8 cellular contexts compared by ENCODE assay signal in the genomic region with DNA sequence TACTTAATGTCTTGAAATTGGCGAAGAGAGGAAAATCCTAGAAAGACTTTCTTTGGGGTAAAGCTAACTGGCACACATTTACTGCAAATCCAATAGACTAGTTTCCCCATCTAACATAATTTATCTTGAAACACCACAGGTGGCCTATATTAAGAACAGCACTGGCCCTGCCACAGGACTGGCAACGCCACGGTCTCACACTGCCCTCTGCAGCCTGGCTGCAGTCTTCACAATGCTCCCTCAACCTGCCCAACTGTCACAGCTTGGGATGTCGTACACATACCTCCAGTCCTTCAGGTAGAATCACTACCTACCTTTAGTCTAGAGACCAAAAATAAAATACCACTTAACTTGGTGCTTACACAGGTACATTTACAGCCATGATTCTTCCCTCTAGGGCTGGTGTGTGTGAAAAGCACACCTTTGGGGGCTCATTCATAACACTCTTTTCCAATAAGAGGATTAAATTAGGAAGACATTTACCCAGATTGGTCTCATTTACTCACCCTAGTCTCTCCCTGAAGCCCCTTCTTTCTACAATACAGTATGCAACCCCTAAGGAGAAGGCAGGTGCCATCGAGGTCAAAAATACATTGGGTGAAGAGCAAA.
DNase-seq lines count a peak whose midpoint lies in the region; ATAC-seq, FAIRE-seq and TF ChIP-seq lines count a peak whose summit lies in the region.

No MANE protein-coding gene starts in this region.

- POLR2A ChIA-PET in BJ (lab: Charles Lee), result no interaction called here

- no peak overlapping the region for H3K4me2 ChIP-seq in astrocyte (ENCODE audit: low read length)
- H3K4me2 ChIP-seq in hepatocyte, result no peak overlapping the region

- H3K36me3 Mint-ChIP-seq in astrocyte (ENCODE audit: low read depth, unreplicated experiment), result no peaks in the 10 kb centered on the region

- H3K79me2 ChIP-seq in astrocyte (ENCODE audit: insufficient read depth, low read length), result no peaks in the 10 kb centered on the region
- no peaks in the 10 kb centered on the region for H3K79me2 ChIP-seq in hepatocyte

- no peak overlapping the region for H2AFZ ChIP-seq in astrocyte (ENCODE audit: low read depth, low read length)
- H2AFZ ChIP-seq in hepatocyte, result no peak overlapping the region

- H3K9ac ChIP-seq in astrocyte (ENCODE audit: low read length), result no peak overlapping the region

- H3K36me3 ChIP-seq in BJ (ENCODE audit: control insufficient read depth, insufficient read depth, low read length) (no peaks in the 10 kb centered on the region), astrocyte (ENCODE audit: insufficient read depth, low read length) (no peaks in the 10 kb centered on the region), hepatocyte (replicated peaks; ENCODE audit: insufficient read depth, low read depth) (no peaks in the 10 kb centered on the region)

- intact Hi-C loops in sciatic nerve (cut with DNase I), result no loop called here

- H3K9me3 ChIP-seq in astrocyte (ENCODE audit: insufficient read depth, low read depth, low read length) (no peaks in the 10 kb centered on the region), hepatocyte (ENCODE audit: low read depth) (no peaks in the 10 kb centered on the region)

- H3K27me3 Mint-ChIP-seq in astrocyte (ENCODE audit: low read depth, unreplicated experiment), result peaks cover 22% of the 10 kb centered on the region

- H4K20me1 ChIP-seq in astrocyte (ENCODE audit: insufficient read depth, low read length), result no peaks in the 10 kb centered on the region
- H4K20me1 ChIP-seq in hepatocyte (ENCODE audit: insufficient read depth, poor library complexity, severe bottlenecking), result no peaks in the 10 kb centered on the region

- no peak overlapping the region for H3K27ac ChIP-seq in astrocyte (ENCODE audit: low read depth, low read length)
- H3K27ac ChIP-seq in hepatocyte, result no peak overlapping the region

- no peaks in the 10 kb centered on the region for H3K4me1 Mint-ChIP-seq in astrocyte (ENCODE audit: low read depth, unreplicated experiment)

- no peaks in the 10 kb centered on the region for H3K9me2 ChIP-seq in hepatocyte (replicated peaks; ENCODE audit: insufficient read depth)

- DNase-seq in BJ (ENCODE audit: low read depth), result no peak
- peak; percentile 55 to 89 for DNase-seq in NCI-H526 (lab: John Stamatoyannopoulos, UW)
- DNase-seq in astrocyte (ENCODE audit: low read depth), result peak; percentile 50
- DNase-seq in hepatocyte (ENCODE audit: low spot score), result peak; percentile 86
- DNase-seq in sciatic nerve (ENCODE audit: low spot score), result peak; percentile 71
- no peak for DNase-seq in foreskin melanocyte

- no peaks in the 10 kb centered on the region for H3K9me3 Mint-ChIP-seq in astrocyte (ENCODE audit: unreplicated experiment)

- no peaks in the 10 kb centered on the region for H3K27me3 ChIP-seq in BJ (ENCODE audit: control insufficient read depth, insufficient read depth, low read length)
- H3K27me3 ChIP-seq in astrocyte (ENCODE audit: insufficient read depth, low read length), result no peaks in the 10 kb centered on the region
- no peaks in the 10 kb centered on the region for H3K27me3 ChIP-seq in hepatocyte

- ATAC-seq in GM18861 (IDR thresholded peaks at IDR 0.05; ENCODE audit: unreplicated experiment) (peak; percentile 85), HG03342 (IDR thresholded peaks at IDR 0.05; ENCODE audit: unreplicated experiment) (peak; percentile 72), sciatic nerve (peak; percentile 94)

- 41% methylated on average over 5 of the region's 5 CpGs for WGBS in hepatocyte (ENCODE audit: low lambda C conversion rate, missing lambda C conversion rate)

- H3K4me3 ChIP-seq in BJ (ENCODE audit: low read depth, low read length) (no peak overlapping the region), astrocyte (ENCODE audit: insufficient read depth, low read depth, low read length) (no peak overlapping the region), hepatocyte (no peak overlapping the region)

- no peak overlapping the region for H3K4me3 Mint-ChIP-seq in astrocyte (ENCODE audit: unreplicated experiment)

- TF ChIP-seq CTCF in BJ (IDR thresholded peaks at IDR 0.05; ENCODE audit: insufficient read depth, low read depth, low read length), result peak; percentile 91
- TF ChIP-seq CTCF in astrocyte (IDR thresholded peaks at IDR 0.05; ENCODE audit: insufficient read depth, low read depth, low read length), result peak; percentile 90
- TF ChIP-seq CTCF in hepatocyte (IDR thresholded peaks at IDR 0.05; ENCODE audit: poor library complexity), result peak; percentile 93

- no peak overlapping the region for H3K27ac Mint-ChIP-seq in astrocyte (ENCODE audit: unreplicated experiment)

- CTCF ChIA-PET in BJ (lab: Yijun Ruan, JAX), result interaction anchor here (0.6 to 4.7 kb wide), 39 partner anchors 10 to 1423 kb away, joined by 3 to 45 read pairs (median 3); partner anchors contain the start of gene MEIS1

- FAIRE-seq in astrocyte (lab: Jason Lieb, UNC), result peak; percentile 68

- H3K4me1 ChIP-seq in astrocyte (ENCODE audit: insufficient read depth, low read length) (no peaks in the 10 kb centered on the region), hepatocyte (ENCODE audit: insufficient read depth) (peaks cover under 1% of the 10 kb centered on the region)

Comparison
In these comparisons a context has a peak if more than half of its experiments do, and no peak if none do; other contexts are left out.
1. DNase-seq: peak in NCI-H526 (2 of 2), astrocyte (single experiment), hepatocyte (single experiment) and sciatic nerve (single experiment); none in BJ (single experiment) and foreskin melanocyte (single experiment).
2. Peak in every context shown above with its lines, with median percentiles within 50 percentile points of each other: CTCF ChIP-seq and ATAC-seq.